11 cellular contexts compared by ENCODE assay signal in the genomic region with DNA sequence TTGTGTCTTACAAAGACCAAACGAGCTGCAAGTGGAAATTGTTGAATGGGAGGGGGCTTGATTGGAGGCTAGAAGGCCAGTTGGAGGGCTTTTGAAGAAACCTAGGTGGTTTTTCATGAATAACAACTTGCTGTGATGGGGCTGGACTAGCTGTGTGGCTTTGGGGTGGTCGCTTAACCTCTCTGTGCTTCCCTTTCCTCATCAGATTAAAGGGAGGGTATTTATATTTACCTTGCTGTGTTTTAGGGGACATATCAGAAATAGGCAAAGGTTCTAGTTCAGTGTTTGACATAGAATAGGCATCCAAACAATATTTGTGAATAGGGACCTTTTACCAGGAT.
"Had no signal": no experiment of that assay in that cellular context is flagged by ENCODE, and none has a peak within 500 bp of the region (broad histone marks: within the 10 kb centered on the region; RNA-seq: fewer than 3 reads in every experiment).

No MANE protein-coding gene starts in this region.

- H2AFZ ChIP-seq: GM23248, GM23338 had no signal

- FAIRE-seq: H1, H54 had no signal

- H3K27ac ChIP-seq: GM23248 had no signal

- DNase-seq: GM23248, GOT3, H7, H9, HCEC 1CT, HFFc6 had no signal

- ATAC-seq: GM23338, HCT116 had no signal

- H3K9ac ChIP-seq: GM23248 had no signal

- H3K4me3 ChIP-seq: GM23248, GM23338, HAP-1 had no signal

- H3K36me3 ChIP-seq: HAP-1 had no signal

- H3K4me2 ChIP-seq: GM23338 had no signal

- H3K9me3 ChIP-seq: HAP-1 had no signal
